Comparison of ENCODE assay signal across 11 cellular contexts in genomic region chr12:53060721-53061276, GRCh38. TPM values are rescaled to one million over a fixed set of nuclear protein-coding genes. Genes with fewer than 3 reads are reported as not detected.
DNase-seq lines count a peak whose midpoint lies in the region; ATAC-seq and TF ChIP-seq lines count a peak whose summit lies in the region.
"Had no signal": no experiment of that assay in that cellular context is flagged by ENCODE, and none has a peak within 500 bp of the region (broad histone marks: within the 10 kb centered on the region; RNA-seq: fewer than 3 reads in every experiment).

No MANE protein-coding gene starts in this region.

- TF ChIP-seq CTCF in heart left ventricle (IDR thresholded peaks at IDR 0.05) (no peak), sigmoid colon (IDR thresholded peaks at IDR 0.05) (no peak)

- TF ChIP-seq POLR2A in heart left ventricle (IDR thresholded peaks at IDR 0.05) (no peak), sigmoid colon (IDR thresholded peaks at IDR 0.05) (no peak)

- ATAC-seq in heart left ventricle (no peak), GM18858 (IDR thresholded peaks at IDR 0.05; ENCODE audit: unreplicated experiment) (no peak), HG03095 (IDR thresholded peaks at IDR 0.05; ENCODE audit: unreplicated experiment) (no peak)

- DNase-seq in DMS153 treated with DMSO at 0.1 percent for 48 hours (lab: John Stamatoyannopoulos, UW; ENCODE audit: unreplicated experiment) (peak; percentile 17), NCI-H2171 treated with DMSO at 0.1 percent for 48 hours (lab: John Stamatoyannopoulos, UW) (peak; percentile 80), heart left ventricle (peak in 1 of 5 donors; percentile 25), sigmoid colon (peak; percentile 81), NCI-H1436 (lab: John Stamatoyannopoulos, UW) (no peak)
- DNase-seq in activated naive CD4-positive, alpha-beta T cell treated with anti-CD3 and anti-CD28 coated beads, Interleukin-2, amount 50 U/mL, for 16 hours, result no peak
- DNase-seq: stimulated activated naive CD8-positive, alpha-beta T cell treated with anti-CD3 and anti-CD28 coated beads, Interleukin-15, Interleukin-2, amounts not matched to agents 100 U/mL and 50 U/mL, for 24 hours had no signal

- H3K27ac ChIP-seq in heart left ventricle, result peak overlapping the region in 11 of 12 donors; percentile 5 to 85 (median 68)
- H3K27ac ChIP-seq in sigmoid colon, result peak overlapping the region in 3 of 4 donors; percentile 44 to 66 (median 53)

- H3K36me3 ChIP-seq in heart left ventricle (peaks cover 0 to 99% (median 96%) of the 10 kb centered on the region in 9 donors), sigmoid colon (peaks cover 3 to 98% (median 17%) of the 10 kb centered on the region in 4 donors)

- WGBS in heart left ventricle, 4 donors, result 58 to 63% (median 62%) methylated on average over 16 to 18 of the region's 18 CpGs
- WGBS in sigmoid colon, 2 donors, result 16 to 60% methylated on average over 18 of the region's 18 CpGs

- intact Hi-C loops in heart left ventricle (cut with DNase I) (no loop called here), sigmoid colon (cut with DNase I) (no loop called here)

- H3K4me1 ChIP-seq in heart left ventricle (peaks cover 3 to 92% (median 62%) of the 10 kb centered on the region in 12 donors), sigmoid colon (peaks cover 0 to 61% (median 45%) of the 10 kb centered on the region in 4 donors)

- TF ChIP-seq EP300 in sigmoid colon (IDR thresholded peaks at IDR 0.05), result no peak

- H3K9me3 ChIP-seq in heart left ventricle (no peaks in the 10 kb centered on the region), sigmoid colon (no peaks in the 10 kb centered on the region)

- H3K27me3 ChIP-seq in heart left ventricle, result no peaks in the 10 kb centered on the region
- H3K27me3 ChIP-seq in sigmoid colon, result no peaks in the 10 kb centered on the region

- H3K4me3 ChIP-seq in heart left ventricle (no peak overlapping the region), sigmoid colon (no peak overlapping the region)

RNA-seq across cellular contexts. Expression of gene TNS2, which starts 10.9 kb away (rescaled TPM):
- total RNA-seq in heart left ventricle (100 to 1,000 TPM in 3 of 9 donors, 10 to 100 TPM in 6; 56.0 to 193 (median 88.4) TPM), sigmoid colon (100 to 1,000 TPM; 109 to 117 (median 113) TPM)
- polyA plus RNA-seq in heart left ventricle (100 to 1,000 TPM in 1 of 2 donors, 10 to 100 TPM in 1; 58.7 to 133 TPM), sigmoid colon (10 to 100 TPM; 12.5 to 60.1 (median 47.4) TPM)

RNA-seq across cellular contexts. Expression of gene SPRYD3, which starts 18.4 kb away (rescaled TPM):
- total RNA-seq in heart left ventricle (10 to 100 TPM; 42.9 to 72.6 (median 48.5) TPM), sigmoid colon (10 to 100 TPM; 31.9 to 41.4 (median 35.7) TPM)
- polyA plus RNA-seq in heart left ventricle (10 to 100 TPM; 26.0 to 94.7 TPM), sigmoid colon (10 to 100 TPM; 20.1 to 33.4 (median 27.0) TPM)

RNA-seq across cellular contexts. Expression of gene IGFBP6, which starts 36.7 kb away (rescaled TPM):
- total RNA-seq in heart left ventricle, result 100 to 1,000 TPM in 3 of 9 donors, 10 to 100 TPM in 6; 18.3 to 132 (median 42.6) TPM
- 10 to 100 TPM; 28.8 to 81.6 TPM for polyA plus RNA-seq in heart left ventricle
- total RNA-seq in sigmoid colon, result 100 to 1,000 TPM; 127 to 444 (median 384) TPM
- 100 to 1,000 TPM in 1 of 3 donors, 10 to 100 TPM in 1, 1 to 10 TPM in 1; 3.0 to 133 (median 35.9) TPM for polyA plus RNA-seq in sigmoid colon

RNA-seq across cellular contexts. Expression of gene SOAT2, which starts 42.5 kb away (rescaled TPM):
- total RNA-seq in heart left ventricle (under 1 TPM in 2 of 9 donors, not detected in 7; 0.20 to 0.27 TPM), sigmoid colon (under 1 TPM in 2 of 4 donors, not detected in 2; 0.41 to 0.55 TPM)
- polyA plus RNA-seq in heart left ventricle (not detected), sigmoid colon (under 1 TPM in 1 of 3 donors, not detected in 2; 0.09 TPM)
- total RNA-seq: RPMI7951, WTC11 had no signal

RNA-seq across cellular contexts. Expression of gene EIF4B, which starts 54.5 kb away (rescaled TPM):
- 100 to 1,000 TPM; 307 to 481 (median 348) TPM for total RNA-seq in heart left ventricle
- polyA plus RNA-seq in heart left ventricle, result 100 to 1,000 TPM in 1 of 2 donors, 10 to 100 TPM in 1; 52.0 to 172 TPM
- total RNA-seq in sigmoid colon, result 100 to 1,000 TPM; 475 to 575 (median 524) TPM
- 100 to 1,000 TPM; 136 to 233 (median 218) TPM for polyA plus RNA-seq in sigmoid colon

Comparison
In these comparisons a context has a peak if more than half of its experiments do, and no peak if none do; other contexts are left out.
1. DNase-seq: peak in DMS153 treated with DMSO at 0.1 percent for 48 hours (single experiment), NCI-H2171 treated with DMSO at 0.1 percent for 48 hours (single experiment) and sigmoid colon (single experiment); none in NCI-H1436 (single experiment) and activated naive CD4-positive, alpha-beta T cell treated with anti-CD3 and anti-CD28 coated beads, Interleukin-2, amount 50 U/mL, for 16 hours (single experiment).